Comparison of ENCODE assay signal across 16 cellular contexts in the genomic region with DNA sequence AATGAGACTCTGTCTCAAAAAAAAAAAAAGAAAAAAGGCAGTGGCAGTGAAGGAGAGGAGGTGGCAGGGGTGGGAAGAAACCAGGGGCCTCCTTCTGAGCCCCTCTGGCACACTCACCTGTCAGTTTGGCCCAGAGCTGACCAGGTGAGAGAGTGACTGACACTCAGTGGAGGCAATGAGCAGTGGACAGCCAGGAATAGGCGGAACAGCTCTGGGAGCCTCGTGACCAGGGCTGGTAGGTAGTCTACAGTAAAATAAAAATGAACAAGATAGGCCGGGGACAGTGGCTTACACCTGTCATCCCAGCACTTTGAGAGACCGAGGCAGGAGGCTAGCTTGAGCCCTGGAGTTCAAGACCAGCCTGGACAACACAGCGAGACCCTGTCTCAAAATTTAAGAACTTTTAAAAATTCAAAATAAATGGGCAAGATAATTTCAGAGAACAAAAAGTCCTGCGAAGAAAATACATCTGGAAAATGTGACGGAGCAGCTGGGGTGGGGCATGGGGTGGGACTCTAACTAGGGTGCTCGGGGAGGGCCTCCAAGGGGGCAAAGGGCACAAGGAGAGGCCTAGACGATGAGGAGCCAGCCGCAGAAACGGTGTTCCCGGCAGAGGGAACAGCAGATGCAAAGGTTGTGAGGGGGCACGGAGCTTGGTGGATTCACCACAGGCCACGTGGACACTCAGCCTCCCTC. TPM values are rescaled to one million over a fixed set of nuclear protein-coding genes. Genes with fewer than 3 reads are reported as not detected.
DNase-seq lines count a peak whose midpoint lies in the region; ATAC-seq and TF ChIP-seq lines count a peak whose summit lies in the region.
"Had no signal": no experiment of that assay in that cellular context is flagged by ENCODE, and none has a peak within 500 bp of the region (broad histone marks: within the 10 kb centered on the region; RNA-seq: fewer than 3 reads in every experiment).

No MANE protein-coding gene starts in this region.

- H3K4me3 ChIP-seq in Caco-2 (ENCODE audit: low read depth, low read length) (no peak overlapping the region), colonic mucosa (no peak overlapping the region)
- H3K4me3 ChIP-seq: HAP-1 had no signal

- H3K4me1 Mint-ChIP-seq in activated CD8-positive, alpha-beta T cell treated with anti-CD3 and anti-CD28 coated beads, Interleukin-2, amount 10 ng/mL, durations not matched to agents 7 days and 5 days (ENCODE audit: low read depth), result peaks cover 10% of the 10 kb centered on the region
- H3K4me1 Mint-ChIP-seq in activated CD8-positive, alpha-beta T cell treated with anti-CD3 and anti-CD28 coated beads for 36 hours (ENCODE audit: low read depth), result peaks cover 13% of the 10 kb centered on the region
- H3K4me1 Mint-ChIP-seq in Caco-2 (ENCODE audit: low read depth, unreplicated experiment), result peaks cover 9% of the 10 kb centered on the region
- H3K4me1 Mint-ChIP-seq in nephron progenitor cell, result peaks cover 14% of the 10 kb centered on the region

- no TSS peak for BruUV-seq in Caco-2 (replicated peaks; lab: Mats Ljungman, UMichigan)

- no peak for ATAC-seq in activated CD8-positive, alpha-beta T cell treated with anti-CD3 and anti-CD28 coated beads, Interleukin-2, amount 10 ng/mL, durations not matched to agents 7 days and 5 days
- no peak for ATAC-seq in activated CD8-positive, alpha-beta T cell treated with anti-CD3 and anti-CD28 coated beads for 36 hours
- no peak for ATAC-seq in left lobe of liver
- ATAC-seq: Panc1 had no signal

- POLR2A ChIA-PET in activated CD8-positive, alpha-beta T cell treated with anti-CD3 and anti-CD28 coated beads, Interleukin-2, amount 10 ng/mL, durations not matched to agents 7 days and 5 days (lab: Charles Lee), result interaction anchor here (0.6 to 1.5 kb wide), 2 partner anchors 9 to 12 kb away, joined by 3 read pairs; no protein-coding TSS in a partner anchor
- POLR2A ChIA-PET in activated CD8-positive, alpha-beta T cell treated with anti-CD3 and anti-CD28 coated beads for 36 hours (lab: Charles Lee), result interaction anchor here (0.8 to 2.3 kb wide), 5 partner anchors 12 to 21 kb away, joined by 3 to 7 read pairs (median 3); no protein-coding TSS in a partner anchor
- POLR2A ChIA-PET in Caco-2 (lab: Charles Lee), result no interaction called here

- CTCF ChIA-PET in activated CD8-positive, alpha-beta T cell treated with anti-CD3 and anti-CD28 coated beads, Interleukin-2, amount 10 ng/mL, durations not matched to agents 7 days and 5 days (lab: Charles Lee), result interaction anchor here (1.0 kb wide), 2 partner anchors 13 to 47 kb away, joined by 3 read pairs; no protein-coding TSS in a partner anchor
- CTCF ChIA-PET in activated CD8-positive, alpha-beta T cell treated with anti-CD3 and anti-CD28 coated beads for 36 hours (lab: Charles Lee), result interaction anchor here (1.2 to 68.1 kb wide), 2 partner anchors 26 to 29 kb away, joined by 3 to 1770 read pairs; a partner anchor contains a TSS
- CTCF ChIA-PET in Caco-2 (lab: Charles Lee), result interaction anchor here (0.5 kb wide), 1 partner anchor 456 kb away, joined by 5 read pairs; no protein-coding TSS in a partner anchor

- no peaks in the 10 kb centered on the region for H3K27me3 ChIP-seq in Caco-2 (replicated peaks; ENCODE audit: control insufficient read depth, insufficient read depth, low read length)
- no peaks in the 10 kb centered on the region for H3K27me3 ChIP-seq in colonic mucosa

- H3K9me3 Mint-ChIP-seq in activated CD8-positive, alpha-beta T cell treated with anti-CD3 and anti-CD28 coated beads, Interleukin-2, amount 10 ng/mL, durations not matched to agents 7 days and 5 days (ENCODE audit: insufficient read depth), result no peaks in the 10 kb centered on the region
- H3K9me3 Mint-ChIP-seq in activated CD8-positive, alpha-beta T cell treated with anti-CD3 and anti-CD28 coated beads for 36 hours, result no peaks in the 10 kb centered on the region
- H3K9me3 Mint-ChIP-seq in Caco-2 (ENCODE audit: unreplicated experiment) (no peaks in the 10 kb centered on the region), nephron progenitor cell (no peaks in the 10 kb centered on the region)

- no peak for DNase-seq in activated CD8-positive, alpha-beta T cell treated with anti-CD3 and anti-CD28 coated beads, Interleukin-2, amount 10 ng/mL, durations not matched to agents 7 days and 5 days
- DNase-seq in activated CD8-positive, alpha-beta T cell treated with anti-CD3 and anti-CD28 coated beads for 36 hours, result no peak
- no peak for DNase-seq in Caco-2
- DNase-seq in colonic mucosa, result peak; percentile 88
- no peak for DNase-seq in nephron progenitor cell
- no peak for DNase-seq in dedifferentiated amniotic fluid mesenchymal stem cell (ENCODE audit: extremely low spot score)
- DNase-seq in NCI-H2227 (lab: John Stamatoyannopoulos, UW; ENCODE audit: unreplicated experiment), result no peak
- no peak for DNase-seq in left lobe of liver (ENCODE audit: low spot score)
- DNase-seq: C1 segment of cervical spinal cord, Calu3, Kasumi-1, NCI-H1105 treated with DMSO at 0.1 percent for 48 hours, NCI-H187 treated with DMSO at 0.1 percent for 48 hours, NCI-H774 had no signal

- intact Hi-C loops in activated CD8-positive, alpha-beta T cell treated with anti-CD3 and anti-CD28 coated beads for 36 hours (cut with micrococcal nuclease), result no loop called here
- intact Hi-C loops in Caco-2 (cut with micrococcal nuclease; ENCODE audit: unreplicated experiment), result loop anchor here (5.0 kb wide), 1 partner anchor 138 kb away; no protein-coding TSS in a partner anchor
- intact Hi-C loops in colonic mucosa (cut with DNase I), result no loop called here

- H3K4me1 ChIP-seq in Caco-2 (peaks cover 5% of the 10 kb centered on the region; the same call in 1 of the 2 replicates), colonic mucosa (peaks cover 3% of the 10 kb centered on the region)

- no peaks in the 10 kb centered on the region for H3K27me3 Mint-ChIP-seq in activated CD8-positive, alpha-beta T cell treated with anti-CD3 and anti-CD28 coated beads, Interleukin-2, amount 10 ng/mL, durations not matched to agents 7 days and 5 days (ENCODE audit: low read depth)
- H3K27me3 Mint-ChIP-seq in activated CD8-positive, alpha-beta T cell treated with anti-CD3 and anti-CD28 coated beads for 36 hours, result no peaks in the 10 kb centered on the region
- H3K27me3 Mint-ChIP-seq in Caco-2 (ENCODE audit: insufficient read depth, unreplicated experiment), result no peaks in the 10 kb centered on the region
- H3K27me3 Mint-ChIP-seq in nephron progenitor cell (ENCODE audit: low read depth, poor library complexity), result no peaks in the 10 kb centered on the region

- H3K36me3 Mint-ChIP-seq in activated CD8-positive, alpha-beta T cell treated with anti-CD3 and anti-CD28 coated beads, Interleukin-2, amount 10 ng/mL, durations not matched to agents 7 days and 5 days (ENCODE audit: low read depth), result peaks cover 44% of the 10 kb centered on the region
- H3K36me3 Mint-ChIP-seq in activated CD8-positive, alpha-beta T cell treated with anti-CD3 and anti-CD28 coated beads for 36 hours (ENCODE audit: low read depth), result peaks cover 28% of the 10 kb centered on the region
- peaks cover 31% of the 10 kb centered on the region for H3K36me3 Mint-ChIP-seq in Caco-2 (ENCODE audit: insufficient read depth, unreplicated experiment)
- H3K36me3 Mint-ChIP-seq in nephron progenitor cell (ENCODE audit: low read depth), result peaks cover 27% of the 10 kb centered on the region

- peak overlapping the region; percentile 79 for H3K27ac ChIP-seq in colonic mucosa

- H3K27ac Mint-ChIP-seq in activated CD8-positive, alpha-beta T cell treated with anti-CD3 and anti-CD28 coated beads, Interleukin-2, amount 10 ng/mL, durations not matched to agents 7 days and 5 days, result peak overlapping the region; percentile 60
- no peak overlapping the region for H3K27ac Mint-ChIP-seq in activated CD8-positive, alpha-beta T cell treated with anti-CD3 and anti-CD28 coated beads for 36 hours
- H3K27ac Mint-ChIP-seq in Caco-2 (ENCODE audit: unreplicated experiment) (peak overlapping the region; percentile 65), nephron progenitor cell (peak overlapping the region; percentile 48)

- H3K36me3 ChIP-seq in Caco-2 (ENCODE audit: control insufficient read depth, insufficient read depth, low read length) (no peaks in the 10 kb centered on the region; the same call in none of the 2 replicates), colonic mucosa (peaks cover 13% of the 10 kb centered on the region)

- H3K4me3 Mint-ChIP-seq in activated CD8-positive, alpha-beta T cell treated with anti-CD3 and anti-CD28 coated beads, Interleukin-2, amount 10 ng/mL, durations not matched to agents 7 days and 5 days, result no peak overlapping the region
- H3K4me3 Mint-ChIP-seq in activated CD8-positive, alpha-beta T cell treated with anti-CD3 and anti-CD28 coated beads for 36 hours, result no peak overlapping the region
- H3K4me3 Mint-ChIP-seq in Caco-2 (ENCODE audit: unreplicated experiment) (no peak overlapping the region), nephron progenitor cell (no peak overlapping the region)

- TF ChIP-seq CTCF in activated CD8-positive, alpha-beta T cell treated with anti-CD3 and anti-CD28 coated beads for 36 hours (IDR thresholded peaks at IDR 0.05), result no peak
- TF ChIP-seq CTCF in Caco-2 (IDR thresholded peaks at IDR 0.05; ENCODE audit: insufficient read depth in 1 of 2, low read depth in 1 of 2, low read length in 1 of 2, severe bottlenecking in 1 of 2, unreplicated experiment in 1 of 2), result no peak
- no peak for TF ChIP-seq CTCF in colonic mucosa (IDR thresholded peaks at IDR 0.05)
- no peak for TF ChIP-seq CTCF in nephron progenitor cell (IDR thresholded peaks at IDR 0.05)

- peak overlapping the region in 1 of 2 donors; percentile 51 for H3K9ac ChIP-seq in colonic mucosa (ENCODE audit: low read depth in 2 of 2, low read length in 2 of 2)

- H3K9me3 ChIP-seq in Caco-2 (no peaks in the 10 kb centered on the region), colonic mucosa (no peaks in the 10 kb centered on the region)
- H3K9me3 ChIP-seq: HAP-1 had no signal

RNA-seq across cellular contexts. Expression of a gene that starts 3.8 kb away (rescaled TPM):
- 10 to 100 TPM; 31.5 to 33.5 TPM for total RNA-seq in activated CD8-positive, alpha-beta T cell treated with anti-CD3 and anti-CD28 coated beads, Interleukin-2, amount 10 ng/mL, durations not matched to agents 7 days and 5 days
- 10 to 100 TPM; 51.3 to 51.5 TPM for total RNA-seq in activated CD8-positive, alpha-beta T cell treated with anti-CD3 and anti-CD28 coated beads for 36 hours
- total RNA-seq in Caco-2 (2022), result 24.1 and 24.5 TPM in 2 replicates
- total RNA-seq in colonic mucosa, result 10 to 100 TPM; 24.5 to 34.0 TPM
- total RNA-seq in left lobe of liver, result 40.9 TPM

RNA-seq across cellular contexts. Expression of a gene that starts 15.2 kb away (rescaled TPM):
- total RNA-seq in activated CD8-positive, alpha-beta T cell treated with anti-CD3 and anti-CD28 coated beads, Interleukin-2, amount 10 ng/mL, durations not matched to agents 7 days and 5 days, result 100 to 1,000 TPM; 216 to 218 TPM
- total RNA-seq in activated CD8-positive, alpha-beta T cell treated with anti-CD3 and anti-CD28 coated beads for 36 hours, result 100 to 1,000 TPM; 122 to 128 TPM
- total RNA-seq in Caco-2 (2022) (19.8 and 20.7 TPM in 2 replicates), colonic mucosa (100 to 1,000 TPM in 1 of 2 donors, 10 to 100 TPM in 1; 91.8 to 125 TPM), left lobe of liver (3.0 TPM)

RNA-seq across cellular contexts. Expression of a gene that starts 20.7 kb away (rescaled TPM):
- total RNA-seq in activated CD8-positive, alpha-beta T cell treated with anti-CD3 and anti-CD28 coated beads, Interleukin-2, amount 10 ng/mL, durations not matched to agents 7 days and 5 days, result 1,000 to 10,000 TPM; 1,444 to 1,502 TPM
- total RNA-seq in activated CD8-positive, alpha-beta T cell treated with anti-CD3 and anti-CD28 coated beads for 36 hours, result 100 to 1,000 TPM; 247 to 261 TPM
- total RNA-seq in Caco-2 (2022), result 3.2 and 4.8 TPM in 2 replicates
- 100 to 1,000 TPM in 1 of 2 donors, 10 to 100 TPM in 1; 83.3 to 222 TPM for total RNA-seq in colonic mucosa
- 115 TPM for total RNA-seq in left lobe of liver

RNA-seq across cellular contexts. Expression of a gene that starts 31.4 kb away (rescaled TPM):
- total RNA-seq in activated CD8-positive, alpha-beta T cell treated with anti-CD3 and anti-CD28 coated beads, Interleukin-2, amount 10 ng/mL, durations not matched to agents 7 days and 5 days, result 10 to 100 TPM; 42.6 to 45.3 TPM
- total RNA-seq in activated CD8-positive, alpha-beta T cell treated with anti-CD3 and anti-CD28 coated beads for 36 hours, result 10 to 100 TPM; 36.8 to 38.8 TPM
- total RNA-seq in Caco-2 (2022) (20.2 and 22.3 TPM in 2 replicates), colonic mucosa (10 to 100 TPM; 25.2 to 48.4 TPM), left lobe of liver (9.9 TPM)

RNA-seq across cellular contexts. Expression of a gene that starts 42.1 kb away (rescaled TPM):
- 10 to 100 TPM; 45.2 to 45.8 TPM for total RNA-seq in activated CD8-positive, alpha-beta T cell treated with anti-CD3 and anti-CD28 coated beads, Interleukin-2, amount 10 ng/mL, durations not matched to agents 7 days and 5 days
- 10 to 100 TPM; 17.8 to 20.7 TPM for total RNA-seq in activated CD8-positive, alpha-beta T cell treated with anti-CD3 and anti-CD28 coated beads for 36 hours
- total RNA-seq in Caco-2 (2022), result 30.7 and 38.4 TPM in 2 replicates
- 10 to 100 TPM; 69.5 to 75.7 TPM for total RNA-seq in colonic mucosa
- total RNA-seq in left lobe of liver, result 15.7 TPM

Comparison
In these comparisons a context has a peak if more than half of its experiments do, and no peak if none do; other contexts are left out.
1. RNA of a gene that starts 20.7 kb away (total RNA-seq): 1,444 to 1,502 TPM in activated CD8-positive, alpha-beta T cell treated with anti-CD3 and anti-CD28 coated beads, Interleukin-2, amount 10 ng/mL, durations not matched to agents 7 days and 5 days, 247 to 261 TPM in activated CD8-positive, alpha-beta T cell treated with anti-CD3 and anti-CD28 coated beads for 36 hours, 83.3 to 222 TPM in colonic mucosa and 115 TPM in left lobe of liver (single experiment); 3.2 to 4.8 TPM in Caco-2; every median in the first group is over 10 times any median in the second.